3 cellular contexts compared by ENCODE assay signal in the genomic region with DNA sequence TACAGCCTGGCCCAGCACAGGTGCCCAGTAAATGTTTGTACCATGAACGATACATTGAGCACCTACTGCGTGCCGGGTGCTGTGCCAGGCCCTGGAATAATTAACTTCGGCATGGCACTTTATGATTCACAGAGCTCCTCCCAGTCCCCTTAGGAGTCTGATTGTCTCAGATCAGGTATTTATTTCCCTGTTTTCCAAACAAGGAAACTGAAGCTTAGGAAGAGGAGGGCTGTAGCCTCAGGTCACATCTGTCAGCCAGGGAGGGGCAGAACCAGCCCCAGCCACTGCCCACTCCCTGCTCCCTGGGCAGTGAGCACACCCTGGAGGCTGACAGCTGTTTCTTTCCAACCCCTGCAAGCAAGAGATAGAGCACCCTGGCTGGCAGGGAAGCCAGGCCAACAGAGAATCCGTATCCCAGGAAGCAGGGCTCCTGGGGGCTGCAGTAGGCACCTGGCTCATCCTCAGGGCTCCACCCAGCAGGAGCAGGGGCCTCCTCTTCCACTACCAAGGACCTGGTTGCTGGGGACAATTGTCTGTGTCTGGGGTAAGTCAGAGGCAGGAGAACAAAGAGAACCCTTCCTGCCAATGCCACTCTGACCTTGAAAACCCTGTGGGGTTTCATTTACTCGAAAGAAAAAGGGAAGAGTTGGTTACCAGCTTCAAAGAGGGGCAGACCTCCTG.
TF ChIP-seq lines count a peak whose summit lies in the region.

No MANE protein-coding gene starts in this region.

TF ChIP-seq in SK-N-SH, 30 proteins besides CTCF, POLR2A, EP300 and RAD21:
- TF ChIP-seq NFIC (IDR thresholded peaks at IDR 0.05; ENCODE audit: borderline replicate concordance) = no peak
- TF ChIP-seq MXI1 (IDR thresholded peaks at IDR 0.05; ENCODE audit: low read depth, low read length) = no peak

TF ChIP-seq in SK-N-SH treated with all-trans-retinoic acid at 6 μM for 48 hours, 23 proteins besides CTCF, POLR2A, EP300 and RAD21:
- no peak for TF ChIP-seq ZNF8 (CRISPR knock-in tag; IDR thresholded peaks at IDR 0.05)

TF ChIP-seq in H1, 55 proteins besides CTCF, POLR2A, EP300 and RAD21:
- TF ChIP-seq SP4 (IDR thresholded peaks at IDR 0.05; ENCODE audit: low read length) (no peak), SRF (IDR thresholded peaks at IDR 0.05; ENCODE audit: low read depth, low read length) (no peak), SIN3A (conservative IDR thresholded peaks at IDR 0.05 in 1 of 2, IDR thresholded peaks at IDR 0.05 in 1 of 2; ENCODE audit: low read depth in 1 of 2, low read length in 2 of 2) (no peak)
